In genomic region chr4:147799986-147800555, GRCh38 we compare ENCODE assay signal across 7 cellular contexts.
DNase-seq lines count a peak whose midpoint lies in the region; ATAC-seq and TF ChIP-seq lines count a peak whose summit lies in the region.

No MANE protein-coding gene starts in this region.

- no peak overlapping the region for H3K27ac ChIP-seq in upper lobe of right lung
- H3K27ac ChIP-seq in spleen = no peak overlapping the region

- no peak overlapping the region for H3K4me3 ChIP-seq in upper lobe of right lung
- H3K4me3 ChIP-seq in spleen = no peak overlapping the region

- 36 to 48% (median 42%) methylated on average over 7 of the region's 7 CpGs for WGBS in spleen, 5 donors

- no peak for TF ChIP-seq POLR2A in spleen (IDR thresholded peaks at IDR 0.05)

- H3K27me3 Mint-ChIP-seq in activated CD4-positive, alpha-beta T cell treated with anti-CD3 and anti-CD28 coated beads, Interleukin-2, amount 10 ng/mL, durations not matched to agents 24 days and 14 days = peaks cover 15% of the 10 kb centered on the region
- H3K27me3 Mint-ChIP-seq in immature natural killer cell (ENCODE audit: low read depth in 3 of 3) = peaks cover 4 to 17% (median 4%) of the 10 kb centered on the region in 3 donors

- H3K4me1 Mint-ChIP-seq in activated CD4-positive, alpha-beta T cell treated with anti-CD3 and anti-CD28 coated beads, Interleukin-2, amount 10 ng/mL, durations not matched to agents 24 days and 14 days = peaks cover 49% of the 10 kb centered on the region
- H3K4me1 Mint-ChIP-seq in immature natural killer cell = peaks cover 45 to 53% of the 10 kb centered on the region in 2 donors

- peak; percentile 90 for DNase-seq in activated CD4-positive, alpha-beta T cell treated with anti-CD3 and anti-CD28 coated beads, Interleukin-2, amount 10 ng/mL, durations not matched to agents 24 days and 14 days
- DNase-seq in immature natural killer cell = peak; percentile 77 to 78 (median 77)
- no peak for DNase-seq in upper lobe of right lung
- no peak for DNase-seq in DMS 273 (lab: John Stamatoyannopoulos, UW; ENCODE audit: unreplicated experiment)
- DNase-seq in spleen = no peak

- H3K4me3 Mint-ChIP-seq in activated CD4-positive, alpha-beta T cell treated with anti-CD3 and anti-CD28 coated beads, Interleukin-2, amount 10 ng/mL, durations not matched to agents 24 days and 14 days = peak overlapping the region; percentile 74
- H3K4me3 Mint-ChIP-seq in immature natural killer cell = peak overlapping the region; percentile 65 to 86 (median 79)

- H3K4me1 ChIP-seq in upper lobe of right lung = peaks cover 16% of the 10 kb centered on the region
- H3K4me1 ChIP-seq in spleen = peaks cover 0 to 19% (median 11%) of the 10 kb centered on the region in 6 donors

- peak overlapping the region; percentile 86 for H3K27ac Mint-ChIP-seq in activated CD4-positive, alpha-beta T cell treated with anti-CD3 and anti-CD28 coated beads, Interleukin-2, amount 10 ng/mL, durations not matched to agents 24 days and 14 days
- H3K27ac Mint-ChIP-seq in immature natural killer cell = peak overlapping the region; percentile 45 to 89 (median 86)

- intact Hi-C loops in activated CD4-positive, alpha-beta T cell treated with anti-CD3 and anti-CD28 coated beads, Interleukin-2, amount 10 ng/mL, durations not matched to agents 24 days and 14 days (cut with micrococcal nuclease) = loop anchor here (1.0 to 10.0 kb wide), 4 partner anchors 46 to 645 kb away; partner anchors contain the start of gene NR3C2
- intact Hi-C loops in upper lobe of right lung (cut with DNase I) = no loop called here
- intact Hi-C loops in spleen (cut with DNase I; ENCODE audit: low total_unique reads) = no loop called here

- H3K36me3 ChIP-seq in upper lobe of right lung (no peaks in the 10 kb centered on the region), spleen (no peaks in the 10 kb centered on the region)

- TF ChIP-seq CTCF in upper lobe of right lung (IDR thresholded peaks at IDR 0.05) = no peak
- TF ChIP-seq CTCF in spleen (IDR thresholded peaks at IDR 0.05 in 8 of 11, conservative IDR thresholded peaks at IDR 0.05 in 3 of 11) = no peak

- ATAC-seq in GM19397 (IDR thresholded peaks at IDR 0.05; ENCODE audit: unreplicated experiment) (peak; percentile 96), HG03159 (IDR thresholded peaks at IDR 0.05; ENCODE audit: unreplicated experiment) (peak; percentile 97), upper lobe of right lung (peak; percentile 78)

- H3K9me3 ChIP-seq in upper lobe of right lung (no peaks in the 10 kb centered on the region), spleen (no peaks in the 10 kb centered on the region)

- H3K27me3 ChIP-seq in upper lobe of right lung = no peaks in the 10 kb centered on the region
- no peaks in the 10 kb centered on the region for H3K27me3 ChIP-seq in spleen (replicated peaks in 1 of 7)

- peaks cover 15% of the 10 kb centered on the region for H3K36me3 Mint-ChIP-seq in activated CD4-positive, alpha-beta T cell treated with anti-CD3 and anti-CD28 coated beads, Interleukin-2, amount 10 ng/mL, durations not matched to agents 24 days and 14 days (ENCODE audit: low read depth)
- peaks cover 0 to 8% (median 0%) of the 10 kb centered on the region in 3 donors for H3K36me3 Mint-ChIP-seq in immature natural killer cell

- H3K9me3 Mint-ChIP-seq in activated CD4-positive, alpha-beta T cell treated with anti-CD3 and anti-CD28 coated beads, Interleukin-2, amount 10 ng/mL, durations not matched to agents 24 days and 14 days = peaks cover 3% of the 10 kb centered on the region
- H3K9me3 Mint-ChIP-seq in immature natural killer cell = no peaks in the 10 kb centered on the region

Comparison
In these comparisons a context has a peak if more than half of its experiments do, and no peak if none do; other contexts are left out.
1. DNase-seq: peak in activated CD4-positive, alpha-beta T cell treated with anti-CD3 and anti-CD28 coated beads, Interleukin-2, amount 10 ng/mL, durations not matched to agents 24 days and 14 days (single experiment) and immature natural killer cell (3 of 3); none in upper lobe of right lung (single experiment), DMS 273 (single experiment) and spleen (single experiment).
2. Peak in every context shown above with its lines, with median percentiles within 50 percentile points of each other: ATAC-seq.